Comparison of ENCODE assay signal across 17 cellular contexts in the genomic region with DNA sequence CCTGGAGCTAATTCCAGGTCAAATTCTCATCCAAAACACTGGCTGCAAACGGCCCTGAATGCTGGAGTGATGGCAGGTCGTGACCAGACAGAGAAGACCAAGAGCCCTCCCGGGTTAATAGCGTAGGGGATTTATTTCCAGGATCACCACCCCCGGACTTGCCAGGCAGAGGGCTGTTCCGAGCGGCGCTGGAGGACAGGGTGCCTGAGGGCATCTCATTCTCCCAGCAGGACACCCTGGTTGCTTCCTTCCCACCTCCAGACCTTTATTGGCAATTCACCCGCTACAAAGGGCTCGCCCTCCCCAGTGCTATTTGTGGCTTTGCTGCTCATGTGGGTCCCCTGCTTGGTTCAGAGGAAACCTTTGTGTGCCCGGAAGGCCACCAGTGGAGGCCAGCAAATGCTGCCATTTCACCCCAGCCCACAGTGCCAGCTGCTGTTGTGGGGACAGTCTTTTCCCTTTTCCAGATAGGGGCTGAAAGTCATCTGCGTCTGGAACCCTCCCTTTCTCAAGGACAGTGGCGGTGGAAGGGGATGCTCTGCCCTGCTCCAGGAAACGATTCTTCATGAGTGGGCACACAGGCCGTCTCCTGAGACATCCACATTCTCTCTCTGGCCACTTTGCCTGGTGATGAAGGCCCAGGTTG.
"Had no signal": no experiment of that assay in that cellular context is flagged by ENCODE, and none has a peak within 500 bp of the region (broad histone marks: within the 10 kb centered on the region; RNA-seq: fewer than 3 reads in every experiment).

No MANE protein-coding gene starts in this region.

- H3K4me3 ChIP-seq: ascending aorta, gastrocnemius medialis, tibial artery, uterus had no signal

- H3K36me3 ChIP-seq: ascending aorta, gastrocnemius medialis, tibial artery, uterus had no signal

- H3K4me1 ChIP-seq: ascending aorta, gastrocnemius medialis, tibial artery, uterus had no signal

- DNase-seq: activated CD4-positive, alpha-beta T cell treated with anti-CD3 and anti-CD28 coated beads for 1 hour; activated CD4-positive, alpha-beta T cell treated with anti-CD3 and anti-CD28 coated beads, Interleukin-2, amount 50 U/mL, for 48 hours; activated naive CD4-positive, alpha-beta T cell; cortex of kidney; gastrocnemius medialis; mesendoderm; naive thymus-derived CD8-positive, alpha-beta T cell; stimulated activated CD4-positive, alpha-beta T cell treated with anti-CD3 and anti-CD28 coated beads, Interleukin-12 subunit alpha, Interleukin-12 subunit beta, amount 100 ng/mL, for 4 hours; stimulated activated CD4-positive, alpha-beta T cell treated with anti-CD3 and anti-CD28 coated beads, Interleukin-1b, Interleukin-23, amount 100 ng/mL, for 48 hours; stimulated activated CD8-positive, alpha-beta memory T cell treated with anti-CD3 and anti-CD28 coated beads, Interleukin-4, amount 100 ng/mL, for 48 hours; stimulated activated naive CD4-positive, alpha-beta T cell; SW 1271; T-helper 2 cell; tibial artery; uterus had no signal

- H3K27ac ChIP-seq: ascending aorta, gastrocnemius medialis, tibial artery, uterus, VCaP had no signal

- H3K27me3 ChIP-seq: ascending aorta, uterus had no signal

- ATAC-seq: gastrocnemius medialis; naive thymus-derived CD8-positive, alpha-beta T cell had no signal

- H3K9me3 ChIP-seq: ascending aorta, gastrocnemius medialis, tibial artery, uterus had no signal
